In the genomic region with DNA sequence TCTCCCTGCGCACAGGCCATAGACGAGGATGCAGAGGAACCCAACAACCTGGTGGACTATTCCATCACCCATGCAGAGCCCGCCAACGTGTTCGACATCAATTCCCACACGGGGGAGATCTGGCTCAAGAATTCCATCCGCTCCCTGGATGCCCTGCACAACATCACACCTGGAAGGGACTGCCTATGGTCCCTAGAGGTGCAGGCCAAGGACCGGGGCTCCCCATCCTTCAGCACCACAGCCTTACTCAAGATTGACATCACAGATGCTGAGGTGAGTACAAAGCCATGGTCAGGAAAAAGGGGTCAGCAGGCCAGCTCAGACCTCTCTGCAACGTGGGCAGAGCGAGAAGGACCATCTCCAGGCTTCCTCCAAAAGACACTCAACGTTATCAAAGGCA, we compare ENCODE assay signal across 30 cellular contexts. TPM values are rescaled to one million over a fixed set of nuclear protein-coding genes. Genes with fewer than 3 reads are reported as not detected.
"Had no signal": no experiment of that assay in that cellular context is flagged by ENCODE, and none has a peak within 500 bp of the region (broad histone marks: within the 10 kb centered on the region; RNA-seq: fewer than 3 reads in every experiment).

No MANE protein-coding gene starts in this region.

- H3K9me3 ChIP-seq: esophagus squamous epithelium, gastrocnemius medialis, heart right ventricle, left lung, lower lobe of right lung had no signal

- H3K27ac Mint-ChIP-seq: effector memory CD8-positive, alpha-beta T cell; endodermal cell had no signal

- H3K9me3 Mint-ChIP-seq: effector memory CD8-positive, alpha-beta T cell; endodermal cell had no signal

- H3K27me3 ChIP-seq: dorsolateral prefrontal cortex, esophagus squamous epithelium, gastrocnemius medialis had no signal

- ATAC-seq: effector memory CD8-positive, alpha-beta T cell; esophagus mucosa; gastrocnemius medialis; heart right ventricle; left cardiac atrium; left lung; left ventricle myocardium superior; lower lobe of right lung had no signal

- H3K4me3 Mint-ChIP-seq: effector memory CD8-positive, alpha-beta T cell; endodermal cell had no signal

- DNase-seq: dermis blood vessel endothelial cell; dorsolateral prefrontal cortex; effector CD4-positive, alpha-beta T cell; effector memory CD8-positive, alpha-beta T cell; endodermal cell; erythroblast; esophagus squamous epithelium; foreskin fibroblast; foreskin melanocyte; gastrocnemius medialis; glutamatergic neuron; head of caudate nucleus; heart right ventricle; hippocampal formation; left cardiac atrium; left lung; left ventricle myocardium superior; lower lobe of right lung; mesenchymal stem cell; midbrain had no signal

- H3K4me3 ChIP-seq: coronary artery, dorsolateral prefrontal cortex, esophagus squamous epithelium, gastrocnemius medialis, heart right ventricle, left lung, lower lobe of right lung had no signal

- H3K4me1 ChIP-seq: esophagus squamous epithelium, gastrocnemius medialis, heart right ventricle, left lung, lower lobe of right lung had no signal

- H3K27me3 Mint-ChIP-seq: effector memory CD8-positive, alpha-beta T cell had no signal

- H3K4me1 Mint-ChIP-seq: endodermal cell had no signal

- H3K36me3 ChIP-seq: gastrocnemius medialis, heart right ventricle, left lung, lower lobe of right lung had no signal

- H3K27ac ChIP-seq: coronary artery, dorsolateral prefrontal cortex, epithelial cell of prostate, esophagus squamous epithelium, gastrocnemius medialis, heart right ventricle, left lung, lower lobe of right lung had no signal

RNA-seq across cellular contexts. Expression of gene LRIT2, which starts 12.3 kb away (rescaled TPM):
- total RNA-seq: cerebellum, dermis blood vessel endothelial cell, endodermal cell, esophagus mucosa, esophagus squamous epithelium, gastrocnemius medialis, glomerular endothelial cell, heart right ventricle, kidney epithelial cell, left lung, left ventricle myocardium superior, lower lobe of right lung, lung microvascular endothelial cell, mononuclear cell, mucosa of gallbladder had no signal
- polyA plus RNA-seq: heart right ventricle, keratinocyte had no signal

RNA-seq across cellular contexts. Expression of gene LRIT1, which starts 28.3 kb away (rescaled TPM):
- total RNA-seq: cerebellum, dermis blood vessel endothelial cell, esophagus mucosa, gastrocnemius medialis, glomerular endothelial cell, kidney epithelial cell, left cardiac atrium, left lung, left ventricle myocardium superior, lower lobe of right lung, lung microvascular endothelial cell, mononuclear cell, mucosa of gallbladder had no signal
- polyA plus RNA-seq: heart right ventricle, keratinocyte had no signal

RNA-seq across cellular contexts. Expression of gene RGR, which starts 31.8 kb away (rescaled TPM):
- total RNA-seq: dermis blood vessel endothelial cell, endodermal cell, esophagus mucosa, glomerular endothelial cell, kidney epithelial cell, left lung, lower lobe of right lung, lung microvascular endothelial cell, mononuclear cell, mucosa of gallbladder had no signal
- polyA plus RNA-seq: keratinocyte had no signal

RNA-seq across cellular contexts. Expression of gene GPR15LG, which starts 39.5 kb away (rescaled TPM):
- total RNA-seq: dermis blood vessel endothelial cell, dorsolateral prefrontal cortex, endodermal cell, glomerular endothelial cell, heart right ventricle, kidney epithelial cell, left cardiac atrium, left lung, left ventricle myocardium superior, lower lobe of right lung, lung microvascular endothelial cell, mononuclear cell had no signal
- polyA plus RNA-seq: heart right ventricle had no signal
